Comparison of ENCODE assay signal across 11 cellular contexts in genomic region chr7:41152179-41152678, GRCh38.
"Had no signal": no experiment of that assay in that cellular context is flagged by ENCODE, and none has a peak within 500 bp of the region (broad histone marks: within the 10 kb centered on the region; RNA-seq: fewer than 3 reads in every experiment).

No MANE protein-coding gene starts in this region.

- H3K4me2 ChIP-seq: GM23338 had no signal

- H3K4me1 Mint-ChIP-seq: GM23338, H9 had no signal

- H2AFZ ChIP-seq: GM23248, GM23338 had no signal

- H3K9me3 ChIP-seq: HAP-1 had no signal

- DNase-seq: GM23248, GOT3, H7, H9, HCEC 1CT, HFFc6 had no signal

- H3K36me3 ChIP-seq: HAP-1 had no signal

- H3K27ac Mint-ChIP-seq: GM23338, H9, HFFc6 had no signal

- H3K4me3 Mint-ChIP-seq: GM23338, H9, HFFc6 had no signal

- H3K4me1 ChIP-seq: HAP-1 had no signal

- ATAC-seq: GM23338, HCT116 had no signal

- FAIRE-seq: H1, H54 had no signal

- H3K9ac ChIP-seq: GM23248 had no signal

- H3K4me3 ChIP-seq: GM23248, GM23338, HAP-1 had no signal

- H3K9me3 Mint-ChIP-seq: GM23338, H9, HFFc6 had no signal

- H3K27ac ChIP-seq: GM23248 had no signal
